ENCODE assay signal across 18 cellular contexts in genomic region chr9:122897969-122898368, GRCh38. TPM values are rescaled to one million over a fixed set of nuclear protein-coding genes. Genes with fewer than 3 reads are reported as not detected.
DNase-seq lines count a peak whose midpoint lies in the region; ATAC-seq, FAIRE-seq and TF ChIP-seq lines count a peak whose summit lies in the region.
"Had no signal": no experiment of that assay in that cellular context is flagged by ENCODE, and none has a peak within 500 bp of the region (broad histone marks: within the 10 kb centered on the region; RNA-seq: fewer than 3 reads in every experiment).

No MANE protein-coding gene starts in this region.

- H3K4me2 ChIP-seq in OCI-LY1 (ENCODE audit: low read length) (0 out of 2 replicates have a peak overlapping the region, but pooled peaks have one; percentile 19), skeletal muscle satellite cell (ENCODE audit: low read length) (peak overlapping the region; percentile 16)
- H3K4me2 ChIP-seq: hepatocyte had no signal

- H3K36me3 ChIP-seq in OCI-LY1 (ENCODE audit: insufficient read depth, low read length) (peaks cover 54% of the 10 kb centered on the region), bronchial epithelial cell (ENCODE audit: control insufficient read depth, insufficient read depth, low read length) (peaks cover 3% of the 10 kb centered on the region), skeletal muscle satellite cell (ENCODE audit: insufficient read depth, low read length) (peaks cover 24% of the 10 kb centered on the region), gastroesophageal sphincter (peaks cover 0 to 46% of the 10 kb centered on the region in 2 donors)

- no peak for TF ChIP-seq POLR2A in gastroesophageal sphincter (IDR thresholded peaks at IDR 0.05)

- peaks cover 61% of the 10 kb centered on the region for H3K36me3 Mint-ChIP-seq in activated T-cell treated with anti-CD3 and anti-CD28 coated beads, Interleukin-2, amount 50 U/mL, for 24 hours (ENCODE audit: low read depth)

- TF ChIP-seq CTCF in OCI-LY1 (IDR thresholded peaks at IDR 0.05; ENCODE audit: low read length) (no peak), bronchial epithelial cell (IDR thresholded peaks at IDR 0.05; ENCODE audit: insufficient read depth, low read length, severe bottlenecking) (no peak), gastroesophageal sphincter (IDR thresholded peaks at IDR 0.05) (no peak)

- no peak for FAIRE-seq in bronchial epithelial cell (lab: Jason Lieb, UNC)
- FAIRE-seq: GM12891 had no signal

- H3K9ac ChIP-seq in OCI-LY1 (ENCODE audit: low read length), result no peak overlapping the region
- peak overlapping the region; percentile 5 for H3K9ac ChIP-seq in skeletal muscle satellite cell (ENCODE audit: low read depth, low read length)

- peak overlapping the region; percentile 19 for H3K27ac Mint-ChIP-seq in activated T-cell treated with anti-CD3 and anti-CD28 coated beads, Interleukin-2, amount 50 U/mL, for 24 hours
- H3K27ac Mint-ChIP-seq: activated naive CD4-positive, alpha-beta T cell treated with anti-CD3 and anti-CD28 coated beads, Interleukin-2, amount 10 ng/mL, durations not matched to agents 7 days and 5 days had no signal

- H3K9me3 Mint-ChIP-seq in activated T-cell treated with anti-CD3 and anti-CD28 coated beads, Interleukin-2, amount 50 U/mL, for 24 hours, result no peaks in the 10 kb centered on the region
- H3K9me3 Mint-ChIP-seq: activated naive CD4-positive, alpha-beta T cell treated with anti-CD3 and anti-CD28 coated beads, Interleukin-2, amount 10 ng/mL, durations not matched to agents 7 days and 5 days had no signal

- no peaks in the 10 kb centered on the region for H3K9me2 ChIP-seq in OCI-LY1 (ENCODE audit: low read depth, low read length)

- no peak overlapping the region for H3K4me3 Mint-ChIP-seq in activated T-cell treated with anti-CD3 and anti-CD28 coated beads, Interleukin-2, amount 50 U/mL, for 24 hours
- H3K4me3 Mint-ChIP-seq: activated naive CD4-positive, alpha-beta T cell treated with anti-CD3 and anti-CD28 coated beads, Interleukin-2, amount 10 ng/mL, durations not matched to agents 7 days and 5 days had no signal

- TF ChIP-seq EP300 in gastroesophageal sphincter (IDR thresholded peaks at IDR 0.05), result no peak

- H3K4me3 ChIP-seq in OCI-LY1 (ENCODE audit: low read depth, low read length, poor library complexity, severe bottlenecking) (no peak overlapping the region), bronchial epithelial cell (ENCODE audit: low read depth, low read length) (no peak overlapping the region), skeletal muscle satellite cell (ENCODE audit: low read length) (no peak overlapping the region), gastroesophageal sphincter (no peak overlapping the region)
- H3K4me3 ChIP-seq: hepatocyte, spleen had no signal

- peaks cover 46% of the 10 kb centered on the region for H3K4me1 Mint-ChIP-seq in activated T-cell treated with anti-CD3 and anti-CD28 coated beads, Interleukin-2, amount 50 U/mL, for 24 hours (ENCODE audit: low read depth)

- no peak for ATAC-seq in HG02938 (IDR thresholded peaks at IDR 0.05; ENCODE audit: unreplicated experiment)
- no peak for ATAC-seq in GM21360 (IDR thresholded peaks at IDR 0.05; ENCODE audit: unreplicated experiment)
- ATAC-seq in gastroesophageal sphincter, result no peak

- DNase-seq in activated T-cell treated with anti-CD3 and anti-CD28 coated beads, Interleukin-2, amount 50 U/mL, for 24 hours, result no peak
- DNase-seq in activated T-cell treated with anti-CD3 and anti-CD28 coated beads, Interleukin-2, amount 50 U/mL, for 48 hours, result no peak
- peak; percentile 81 for DNase-seq in bronchial epithelial cell (ENCODE audit: low read depth)
- DNase-seq: activated CD4-positive, alpha-beta T cell treated with anti-CD3 and anti-CD28 coated beads, Interleukin-2, amount 50 U/mL, for 1 hour; activated naive CD4-positive, alpha-beta T cell treated with anti-CD3 and anti-CD28 coated beads, Interleukin-2, amount 10 ng/mL, durations not matched to agents 7 days and 5 days; KBM-7; NCI-H1694 treated with DMSO at 0.1 percent for 48 hours; NCI-H524 treated with DMSO at 0.1 percent for 48 hours; RPMI8226; spleen had no signal

- WGBS in gastroesophageal sphincter (ENCODE audit: low coverage in 1 of 2), 2 donors, result 100% methylated on average over 1 of the region's 1 CpG

- H3K27me3 Mint-ChIP-seq in activated T-cell treated with anti-CD3 and anti-CD28 coated beads, Interleukin-2, amount 50 U/mL, for 24 hours, result no peaks in the 10 kb centered on the region
- H3K27me3 Mint-ChIP-seq: activated naive CD4-positive, alpha-beta T cell treated with anti-CD3 and anti-CD28 coated beads, Interleukin-2, amount 10 ng/mL, durations not matched to agents 7 days and 5 days had no signal

- H3K27ac ChIP-seq in OCI-LY1 (ENCODE audit: low read depth, low read length, poor library complexity, severe bottlenecking) (peak overlapping the region; percentile 75), gastroesophageal sphincter (no peak overlapping the region)
- H3K27ac ChIP-seq: hepatocyte, neutrophil had no signal

- peaks cover 61% of the 10 kb centered on the region for H3K79me2 ChIP-seq in OCI-LY1 (ENCODE audit: insufficient read depth, low read length)

- H2AFZ ChIP-seq in OCI-LY1 (ENCODE audit: low read length), result no peak overlapping the region
- H2AFZ ChIP-seq: hepatocyte had no signal

- H3K9me3 ChIP-seq in OCI-LY1 (ENCODE audit: low read length), result no peaks in the 10 kb centered on the region
- no peaks in the 10 kb centered on the region for H3K9me3 ChIP-seq in skeletal muscle satellite cell (replicated peaks; ENCODE audit: low read length)
- H3K9me3 ChIP-seq in gastroesophageal sphincter, result no peaks in the 10 kb centered on the region
- H3K9me3 ChIP-seq: neutrophil, spleen had no signal

- H3F3A ChIP-seq in OCI-LY1 (ENCODE audit: insufficient read depth, low read length), result 0 out of 2 replicates have a peak, but pooled peaks cover 4% of the 10 kb centered on the region

- no peaks in the 10 kb centered on the region for H4K20me1 ChIP-seq in OCI-LY1 (ENCODE audit: insufficient read depth, low read length)

- H3K27me3 ChIP-seq in OCI-LY1 (ENCODE audit: insufficient read depth, low read length) (no peaks in the 10 kb centered on the region), bronchial epithelial cell (ENCODE audit: control insufficient read depth, insufficient read depth, low read length) (no peaks in the 10 kb centered on the region), skeletal muscle satellite cell (ENCODE audit: control insufficient read depth, insufficient read depth, low read length) (no peaks in the 10 kb centered on the region), gastroesophageal sphincter (no peaks in the 10 kb centered on the region)
- H3K27me3 ChIP-seq: hepatocyte, neutrophil, spleen had no signal

- H3K4me1 ChIP-seq in OCI-LY1 (ENCODE audit: insufficient read depth, low read length, severe bottlenecking) (peaks cover 58% of the 10 kb centered on the region), skeletal muscle satellite cell (ENCODE audit: control insufficient read depth, insufficient read depth, low read length) (peaks cover 16% of the 10 kb centered on the region), gastroesophageal sphincter (peaks cover 3 to 74% (median 8%) of the 10 kb centered on the region in 3 donors)

RNA-seq across cellular contexts. Expression of gene RC3H2, which starts 7.2 kb away (rescaled TPM):
- 43.2 and 63.6 TPM in 2 replicates for total RNA-seq in bronchial epithelial cell
- 28.9 and 33.0 TPM in 2 replicates for total RNA-seq in skeletal muscle satellite cell (2012; rRNA removed)
- 10 to 100 TPM; 50.6 to 70.7 (median 68.7) TPM for total RNA-seq in gastroesophageal sphincter

RNA-seq across cellular contexts. Expression of gene ZBTB6, which starts 15.2 kb away (rescaled TPM):
- total RNA-seq in bronchial epithelial cell (14.3 and 15.3 TPM in 2 replicates), gastroesophageal sphincter (10 to 100 TPM in 2 of 4 donors, 1 to 10 TPM in 2; 7.4 to 10.9 (median 9.8) TPM)
- 8.5 and 9.6 TPM in 2 replicates for total RNA-seq in skeletal muscle satellite cell (2012; rRNA removed)

RNA-seq across cellular contexts. Expression of gene ZBTB26, which starts 33.3 kb away (rescaled TPM):
- total RNA-seq in bronchial epithelial cell (2.3 and 2.4 TPM in 2 replicates), gastroesophageal sphincter (10 to 100 TPM in 2 of 4 donors, 1 to 10 TPM in 2; 9.2 to 14.0 (median 10.8) TPM)
- total RNA-seq in skeletal muscle satellite cell (2012; rRNA removed), result 1.8 and 2.4 TPM in 2 replicates

RNA-seq across cellular contexts. Expression of gene RABGAP1, which starts 42.9 kb away (rescaled TPM):
- total RNA-seq in bronchial epithelial cell (31.9 and 69.1 TPM in 2 replicates), gastroesophageal sphincter (100 to 1,000 TPM in 1 of 4 donors, 10 to 100 TPM in 3; 61.2 to 139 (median 82.9) TPM)
- 23.6 and 24.1 TPM in 2 replicates for total RNA-seq in skeletal muscle satellite cell (2012; rRNA removed)
